25 cellular contexts compared by ENCODE assay signal in genomic region chr1:216892581-216892980, GRCh38.
"Had no signal": no experiment of that assay in that cellular context is flagged by ENCODE, and none has a peak within 500 bp of the region (broad histone marks: within the 10 kb centered on the region; RNA-seq: fewer than 3 reads in every experiment).

No MANE protein-coding gene starts in this region.

- H3K4me3 ChIP-seq: ascending aorta, cardiac muscle cell, coronary artery, dorsolateral prefrontal cortex, spleen, tibial nerve had no signal

- H3K36me3 ChIP-seq: ascending aorta, cardiac muscle cell, spleen, tibial nerve had no signal

- H3K27ac ChIP-seq: ascending aorta, cardiac muscle cell, coronary artery, dorsolateral prefrontal cortex, parathyroid adenoma, spleen, tibial nerve, VCaP had no signal

- H3K27me3 Mint-ChIP-seq: activated naive CD8-positive, alpha-beta T cell treated with anti-CD3 and anti-CD28 coated beads, Interleukin-2, amount 10 ng/mL, durations not matched to agents 7 days and 5 days; brain; naive B cell had no signal

- H3K4me1 ChIP-seq: ascending aorta, tibial nerve had no signal

- DNase-seq: activated CD4-positive, alpha-beta T cell treated with anti-CD3 and anti-CD28 coated beads for 4 hours; activated CD4-positive, alpha-beta T cell treated with anti-CD3 and anti-CD28 coated beads, Interleukin-2, amount 50 U/mL, for 4 hours; activated effector memory CD4-positive, alpha-beta T cell treated with anti-CD3 and anti-CD28 coated beads, Interleukin-2, amount 50 U/mL, for 16 hours; activated naive CD4-positive, alpha-beta T cell treated with anti-CD3 and anti-CD28 coated beads for 36 hours; activated naive CD8-positive, alpha-beta T cell treated with anti-CD3 and anti-CD28 coated beads, Interleukin-2, amount 10 ng/mL, durations not matched to agents 7 days and 5 days; activated T-cell treated with anti-CD3 and anti-CD28 coated beads for 4 hours; activated T-cell treated with anti-CD3 and anti-CD28 coated beads, Interleukin-2, amount 50 U/mL, for 72 hours; dorsolateral prefrontal cortex; effector memory CD4-positive, alpha-beta T cell; mammary epithelial cell; naive B cell; nucleus accumbens; right cardiac atrium; spleen; stimulated activated naive CD4-positive, alpha-beta T cell; T-helper 9 cell had no signal

- H2AFZ ChIP-seq: parathyroid adenoma had no signal

- H3K4me3 Mint-ChIP-seq: activated naive CD4-positive, alpha-beta T cell treated with anti-CD3 and anti-CD28 coated beads for 36 hours; activated naive CD8-positive, alpha-beta T cell treated with anti-CD3 and anti-CD28 coated beads, Interleukin-2, amount 10 ng/mL, durations not matched to agents 7 days and 5 days; activated T-cell treated with anti-CD3 and anti-CD28 coated beads, Interleukin-2, amount 50 U/mL, for 72 hours; brain; mesothelial cell of epicardium; naive B cell; T-helper 1 cell treated with Interleukin-12 subunit alpha and Interleukin-12 subunit beta and Interleukin-4 antibody, amounts not matched to agents 30 μg/mL and 1 μg/mL, for 36 hours had no signal

- H3K27ac Mint-ChIP-seq: activated naive CD4-positive, alpha-beta T cell treated with anti-CD3 and anti-CD28 coated beads for 36 hours; activated naive CD8-positive, alpha-beta T cell treated with anti-CD3 and anti-CD28 coated beads, Interleukin-2, amount 10 ng/mL, durations not matched to agents 7 days and 5 days; activated T-cell treated with anti-CD3 and anti-CD28 coated beads, Interleukin-2, amount 50 U/mL, for 72 hours; brain; mesothelial cell of epicardium; naive B cell; T-helper 1 cell treated with Interleukin-12 subunit alpha and Interleukin-12 subunit beta and Interleukin-4 antibody, amounts not matched to agents 30 μg/mL and 1 μg/mL, for 36 hours had no signal

- H3K9me3 ChIP-seq: ascending aorta, spleen, tibial nerve had no signal

- H3K4me1 Mint-ChIP-seq: activated naive CD8-positive, alpha-beta T cell treated with anti-CD3 and anti-CD28 coated beads, Interleukin-2, amount 10 ng/mL, durations not matched to agents 7 days and 5 days; mesothelial cell of epicardium; naive B cell had no signal

- ATAC-seq: activated T-cell treated with anti-CD3 and anti-CD28 coated beads, Interleukin-2, amount 50 U/mL, for 72 hours had no signal

- H3K9me3 Mint-ChIP-seq: activated naive CD4-positive, alpha-beta T cell treated with anti-CD3 and anti-CD28 coated beads for 36 hours; activated naive CD8-positive, alpha-beta T cell treated with anti-CD3 and anti-CD28 coated beads, Interleukin-2, amount 10 ng/mL, durations not matched to agents 7 days and 5 days; brain; mesothelial cell of epicardium; T-helper 1 cell treated with Interleukin-12 subunit alpha and Interleukin-12 subunit beta and Interleukin-4 antibody, amounts not matched to agents 30 μg/mL and 1 μg/mL, for 36 hours had no signal

- H3K27me3 ChIP-seq: ascending aorta, cardiac muscle cell, dorsolateral prefrontal cortex, spleen, tibial nerve had no signal

- H3K36me3 Mint-ChIP-seq: activated naive CD8-positive, alpha-beta T cell treated with anti-CD3 and anti-CD28 coated beads, Interleukin-2, amount 10 ng/mL, durations not matched to agents 7 days and 5 days; brain; mesothelial cell of epicardium; naive B cell had no signal
